In genomic region chr16:11558308-11558823, GRCh38 we compare ENCODE assay signal across 1 cellular context.
A peak's percentile ranks its signal among the peaks of the same experiment; 100 is the strongest.
TF ChIP-seq lines count a peak whose summit lies in the region.

No MANE protein-coding gene starts in this region.

TF ChIP-seq in HepG2, 621 proteins besides CTCF, POLR2A, EP300 and RAD21:
- 0 out of 2 replicates have a peak, but pooled peaks have one; percentile 18 for TF ChIP-seq ERF (CRISPR knock-in tag; IDR thresholded peaks at IDR 0.05)
- TF ChIP-seq ZNF770 (CRISPR knock-in tag; IDR thresholded peaks at IDR 0.05): peak; percentile 96
- TF ChIP-seq ZNF614 (CRISPR knock-in tag; IDR thresholded peaks at IDR 0.05; ENCODE audit: borderline replicate concordance): peak; percentile 27; the same call in 1 of the 2 replicates
- 0 out of 2 replicates have a peak, but pooled peaks have one; percentile 6 for TF ChIP-seq ZBTB38 (CRISPR knock-in tag; IDR thresholded peaks at IDR 0.05)
- TF ChIP-seq ZNF121 (CRISPR knock-in tag; IDR thresholded peaks at IDR 0.05): peak; percentile 80
- TF ChIP-seq ZNF232 (CRISPR knock-in tag; IDR thresholded peaks at IDR 0.05; ENCODE audit: borderline replicate concordance): 0 out of 2 replicates have a peak, but pooled peaks have one; percentile 19
- TF ChIP-seq ZNF263 (CRISPR knock-in tag; IDR thresholded peaks at IDR 0.05): peak; percentile 21; the same call in 1 of the 2 replicates
- 0 out of 2 replicates have a peak, but pooled peaks have one; percentile 23 for TF ChIP-seq CEBPB (IDR thresholded peaks at IDR 0.05; ENCODE audit: borderline replicate concordance, low read depth, low read length)
- 0 out of 2 replicates have a peak, but pooled peaks have one; percentile 15 for TF ChIP-seq SPEN (CRISPR knock-in tag; IDR thresholded peaks at IDR 0.05; ENCODE audit: low read depth)
- 0 out of 2 replicates have a peak, but pooled peaks have one; percentile 52 for TF ChIP-seq MYC (CRISPR knock-in tag; IDR thresholded peaks at IDR 0.05; ENCODE audit: borderline replicate concordance)
- peak; percentile 51; the same call in 1 of the 2 replicates for TF ChIP-seq CEBPG (CRISPR knock-in tag; IDR thresholded peaks at IDR 0.05)
